ENCODE assay signal across 15 cellular contexts in genomic region chrX:121902463-121902862, GRCh38.
DNase-seq lines count a peak whose midpoint lies in the region; ATAC-seq and TF ChIP-seq lines count a peak whose summit lies in the region.
"Had no signal": no experiment of that assay in that cellular context is flagged by ENCODE, and none has a peak within 500 bp of the region (broad histone marks: within the 10 kb centered on the region; RNA-seq: fewer than 3 reads in every experiment).

No MANE protein-coding gene starts in this region.

- no peak overlapping the region for H3K27ac ChIP-seq in upper lobe of right lung

- intact Hi-C loops in upper lobe of right lung (cut with DNase I) = no loop called here

- no peaks in the 10 kb centered on the region for H3K27me3 ChIP-seq in upper lobe of right lung
- H3K27me3 ChIP-seq: BE2C had no signal

- no peaks in the 10 kb centered on the region for H3K9me3 ChIP-seq in upper lobe of right lung
- H3K9me3 ChIP-seq: BE2C had no signal

- peak; percentile 55 for ATAC-seq in GM18511 (IDR thresholded peaks at IDR 0.05; ENCODE audit: unreplicated experiment)
- peak; percentile 61 for ATAC-seq in GM21360 (IDR thresholded peaks at IDR 0.05; ENCODE audit: unreplicated experiment)
- ATAC-seq in HG03378 (IDR thresholded peaks at IDR 0.05; ENCODE audit: unreplicated experiment) = peak; percentile 55
- no peak for ATAC-seq in upper lobe of right lung
- no peak for ATAC-seq in HG03139 (IDR thresholded peaks at IDR 0.05; ENCODE audit: unreplicated experiment)
- ATAC-seq: CD8-positive, alpha-beta T cell; PC-3 had no signal

- H3K36me3 ChIP-seq in upper lobe of right lung = no peaks in the 10 kb centered on the region
- H3K36me3 ChIP-seq: BE2C had no signal

- TF ChIP-seq CTCF in fibroblast of pulmonary artery (IDR thresholded peaks at IDR 0.05; ENCODE audit: low read length, missing control alignments) (no peak), upper lobe of right lung (IDR thresholded peaks at IDR 0.05) (no peak)

- no peaks in the 10 kb centered on the region for H3K4me1 ChIP-seq in upper lobe of right lung
- H3K4me1 ChIP-seq: BE2C had no signal

- H3K4me3 ChIP-seq in fibroblast of pulmonary artery (replicated peaks; ENCODE audit: low read depth, low read length) (no peak overlapping the region), upper lobe of right lung (no peak overlapping the region)

- peak; percentile 10 for DNase-seq in fibroblast of pulmonary artery (ENCODE audit: low read depth)
- DNase-seq in putamen (ENCODE audit: low spot score) = no peak
- DNase-seq in upper lobe of right lung = no peak
- DNase-seq: BE2C; CD8-positive, alpha-beta T cell; HFFc6; MV-4-11; NCI-H1436; NCI-H2029 treated with DMSO at 0.1 percent for 48 hours; NCI-H526; PC-3 had no signal

Comparison
In these comparisons a context has a peak if more than half of its experiments do, and no peak if none do; other contexts are left out.
1. ATAC-seq: peak in GM18511 (single experiment), GM21360 (single experiment) and HG03378 (single experiment); none in upper lobe of right lung (single experiment) and HG03139 (single experiment).